1 cellular context compared by ENCODE assay signal in the genomic region with DNA sequence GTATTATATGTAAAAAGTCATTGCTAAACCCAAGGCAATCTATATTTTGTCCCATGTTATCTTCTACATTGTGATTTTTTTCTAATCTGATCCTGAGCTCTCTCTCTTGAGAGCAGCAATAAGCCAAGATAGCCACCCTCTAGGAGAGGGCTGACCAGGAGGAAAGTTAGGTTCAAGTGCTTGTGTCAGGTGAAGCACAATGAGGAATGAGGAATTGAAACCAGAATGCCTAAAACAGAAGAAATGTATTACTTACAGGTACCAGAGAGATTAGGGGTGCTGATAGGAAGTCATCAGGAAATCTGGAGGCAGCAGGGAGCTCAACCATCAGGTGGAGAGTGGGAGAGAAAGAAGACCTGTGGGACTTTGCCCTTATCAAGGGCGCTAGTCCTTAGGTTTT.
TF ChIP-seq lines count a peak whose summit lies in the region.

No MANE protein-coding gene starts in this region.

TF ChIP-seq in GM12878, 131 proteins besides CTCF, POLR2A, EP300 and RAD21 (continued from another document):
- TF ChIP-seq, protein P1, sequence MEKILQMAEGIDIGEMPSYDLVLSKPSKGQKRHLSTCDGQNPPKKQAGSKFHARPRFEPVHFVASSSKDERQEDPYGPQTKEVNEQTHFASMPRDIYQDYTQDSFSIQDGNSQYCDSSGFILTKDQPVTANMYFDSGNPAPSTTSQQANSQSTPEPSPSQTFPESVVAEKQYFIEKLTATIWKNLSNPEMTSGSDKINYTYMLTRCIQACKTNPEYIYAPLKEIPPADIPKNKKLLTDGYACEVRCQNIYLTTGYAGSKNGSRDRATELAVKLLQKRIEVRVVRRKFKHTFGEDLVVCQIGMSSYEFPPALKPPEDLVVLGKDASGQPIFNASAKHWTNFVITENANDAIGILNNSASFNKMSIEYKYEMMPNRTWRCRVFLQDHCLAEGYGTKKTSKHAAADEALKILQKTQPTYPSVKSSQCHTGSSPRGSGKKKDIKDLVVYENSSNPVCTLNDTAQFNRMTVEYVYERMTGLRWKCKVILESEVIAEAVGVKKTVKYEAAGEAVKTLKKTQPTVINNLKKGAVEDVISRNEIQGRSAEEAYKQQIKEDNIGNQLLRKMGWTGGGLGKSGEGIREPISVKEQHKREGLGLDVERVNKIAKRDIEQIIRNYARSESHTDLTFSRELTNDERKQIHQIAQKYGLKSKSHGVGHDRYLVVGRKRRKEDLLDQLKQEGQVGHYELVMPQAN (conservative IDR thresholded peaks at IDR 0.05), result no peak
